13 cellular contexts compared by ENCODE assay signal in genomic region chr19:3187662-3188511, GRCh38. TPM values are rescaled to one million over a fixed set of nuclear protein-coding genes. Genes with fewer than 3 reads are reported as not detected.
DNase-seq lines count a peak whose midpoint lies in the region; ATAC-seq, FAIRE-seq and TF ChIP-seq lines count a peak whose summit lies in the region.
"Had no signal": no experiment of that assay in that cellular context is flagged by ENCODE, and none has a peak within 500 bp of the region (broad histone marks: within the 10 kb centered on the region; RNA-seq: fewer than 3 reads in every experiment).

No MANE protein-coding gene starts in this region.

- TF ChIP-seq POLR2A in upper lobe of left lung (IDR thresholded peaks at IDR 0.05), result no peak

- DNase-seq in stimulated activated naive CD8-positive, alpha-beta T cell treated with anti-CD3 and anti-CD28 coated beads, Interleukin-15, Interleukin-2, amounts not matched to agents 100 U/mL and 50 U/mL, for 24 hours, result no peak
- no peak for DNase-seq in activated CD4-positive, alpha-beta memory T cell treated with anti-CD3 and anti-CD28 coated beads, Interleukin-2, amount 10 ng/mL, durations not matched to agents 7 days and 5 days
- DNase-seq in lower lobe of right lung, result no peak
- peak in 1 of 2 donors; percentile 67 for DNase-seq in upper lobe of left lung
- no peak for DNase-seq in D721Med (ENCODE audit: insufficient read length, low spot score)
- DNase-seq: NCI-H146, upper lobe of right lung had no signal

- no peaks in the 10 kb centered on the region for H3K9me3 Mint-ChIP-seq in stimulated activated naive CD8-positive, alpha-beta T cell treated with anti-CD3 and anti-CD28 coated beads, Interleukin-15, Interleukin-2, amounts not matched to agents 100 ng/mL and 50 ng/mL, for 24 hours
- H3K9me3 Mint-ChIP-seq in activated CD4-positive, alpha-beta memory T cell treated with anti-CD3 and anti-CD28 coated beads, Interleukin-2, amount 10 ng/mL, durations not matched to agents 7 days and 5 days, result no peaks in the 10 kb centered on the region

- H3K36me3 ChIP-seq in lower lobe of right lung, result peaks cover 9% of the 10 kb centered on the region
- H3K36me3 ChIP-seq in upper lobe of left lung, result peaks cover 0 to 15% (median 7%) of the 10 kb centered on the region in 4 donors
- H3K36me3 ChIP-seq: cardiac muscle cell, upper lobe of right lung had no signal

- intact Hi-C loops in lower lobe of right lung (cut with DNase I), result no loop called here

- H3K4me3 ChIP-seq in lower lobe of right lung (peak overlapping the region; percentile 98), upper lobe of left lung (peak overlapping the region in 1 of 4 donors; percentile 80)

- no peaks in the 10 kb centered on the region for H3K9me3 ChIP-seq in lower lobe of right lung
- no peaks in the 10 kb centered on the region for H3K9me3 ChIP-seq in upper lobe of left lung
- H3K9me3 ChIP-seq: upper lobe of right lung had no signal

- no peaks in the 10 kb centered on the region for H3K27me3 ChIP-seq in lower lobe of right lung (ENCODE audit: low read depth)
- no peaks in the 10 kb centered on the region for H3K27me3 ChIP-seq in upper lobe of left lung
- H3K27me3 ChIP-seq: cardiac muscle cell, upper lobe of right lung had no signal

- H3K27ac Mint-ChIP-seq in stimulated activated naive CD8-positive, alpha-beta T cell treated with anti-CD3 and anti-CD28 coated beads, Interleukin-15, Interleukin-2, amounts not matched to agents 100 ng/mL and 50 ng/mL, for 24 hours, result no peak overlapping the region
- peak overlapping the region; percentile 34 for H3K27ac Mint-ChIP-seq in activated CD4-positive, alpha-beta memory T cell treated with anti-CD3 and anti-CD28 coated beads, Interleukin-2, amount 10 ng/mL, durations not matched to agents 7 days and 5 days

- peaks cover 20% of the 10 kb centered on the region for H3K36me3 Mint-ChIP-seq in stimulated activated naive CD8-positive, alpha-beta T cell treated with anti-CD3 and anti-CD28 coated beads, Interleukin-15, Interleukin-2, amounts not matched to agents 100 ng/mL and 50 ng/mL, for 24 hours (ENCODE audit: low read depth)
- peaks cover 30% of the 10 kb centered on the region for H3K36me3 Mint-ChIP-seq in activated CD4-positive, alpha-beta memory T cell treated with anti-CD3 and anti-CD28 coated beads, Interleukin-2, amount 10 ng/mL, durations not matched to agents 7 days and 5 days (ENCODE audit: low read depth)

- H3K27ac ChIP-seq in lower lobe of right lung, result no peak overlapping the region
- H3K27ac ChIP-seq in upper lobe of left lung, result peak overlapping the region in 3 of 4 donors; percentile 54 to 86 (median 78)
- H3K27ac ChIP-seq: cardiac muscle cell, upper lobe of right lung had no signal

- no peak for ATAC-seq in stimulated activated naive CD8-positive, alpha-beta T cell treated with anti-CD3 and anti-CD28 coated beads, Interleukin-15, Interleukin-2, amounts not matched to agents 100 U/mL and 50 U/mL, for 24 hours
- no peak for ATAC-seq in lower lobe of right lung
- ATAC-seq in upper lobe of left lung (ENCODE audit: low FRiP score in 2 of 2), result no peak
- ATAC-seq in GM18519 (IDR thresholded peaks at IDR 0.05; ENCODE audit: low FRiP score, unreplicated experiment), result no peak
- ATAC-seq in esophagus mucosa, result no peak
- ATAC-seq: upper lobe of right lung had no signal

- H3K4me3 Mint-ChIP-seq in stimulated activated naive CD8-positive, alpha-beta T cell treated with anti-CD3 and anti-CD28 coated beads, Interleukin-15, Interleukin-2, amounts not matched to agents 100 ng/mL and 50 ng/mL, for 24 hours, result peak overlapping the region; percentile 96
- peak overlapping the region; percentile 88 for H3K4me3 Mint-ChIP-seq in activated CD4-positive, alpha-beta memory T cell treated with anti-CD3 and anti-CD28 coated beads, Interleukin-2, amount 10 ng/mL, durations not matched to agents 7 days and 5 days

- H3K4me1 Mint-ChIP-seq in stimulated activated naive CD8-positive, alpha-beta T cell treated with anti-CD3 and anti-CD28 coated beads, Interleukin-15, Interleukin-2, amounts not matched to agents 100 ng/mL and 50 ng/mL, for 24 hours (ENCODE audit: low read depth), result peaks cover 57% of the 10 kb centered on the region
- H3K4me1 Mint-ChIP-seq in activated CD4-positive, alpha-beta memory T cell treated with anti-CD3 and anti-CD28 coated beads, Interleukin-2, amount 10 ng/mL, durations not matched to agents 7 days and 5 days, result peaks cover 57% of the 10 kb centered on the region

- POLR2A ChIA-PET in activated CD4-positive, alpha-beta memory T cell treated with anti-CD3 and anti-CD28 coated beads, Interleukin-2, amount 10 ng/mL, durations not matched to agents 7 days and 5 days (lab: Charles Lee), result interaction anchor here (1.0 to 2.4 kb wide), 2 partner anchors 9 to 84 kb away, joined by 4 to 12 read pairs; partner anchors contain the start of gene S1PR4

- TF ChIP-seq CTCF in lower lobe of right lung (IDR thresholded peaks at IDR 0.05) (no peak), upper lobe of left lung (IDR thresholded peaks at IDR 0.05) (no peak), D721Med (IDR thresholded peaks at IDR 0.05; ENCODE audit: insufficient read depth, missing control alignments) (no peak)

- CTCF ChIA-PET in activated CD4-positive, alpha-beta memory T cell treated with anti-CD3 and anti-CD28 coated beads, Interleukin-2, amount 10 ng/mL, durations not matched to agents 7 days and 5 days (lab: Charles Lee), result no interaction called here

- WGBS in upper lobe of left lung, 2 donors, result 83% methylated on average over 25 to 34 of the region's 36 CpGs

- no peak for FAIRE-seq in D721Med (lab: Jason Lieb, UNC)
- FAIRE-seq: GM18507, RCC 7860 had no signal

- no peak for TF ChIP-seq EP300 in upper lobe of left lung (IDR thresholded peaks at IDR 0.05)

- peaks cover 39% of the 10 kb centered on the region for H3K4me1 ChIP-seq in lower lobe of right lung
- H3K4me1 ChIP-seq in upper lobe of left lung, result peaks cover 30 to 47% (median 39%) of the 10 kb centered on the region in 4 donors

- H3K27me3 Mint-ChIP-seq in stimulated activated naive CD8-positive, alpha-beta T cell treated with anti-CD3 and anti-CD28 coated beads, Interleukin-15, Interleukin-2, amounts not matched to agents 100 ng/mL and 50 ng/mL, for 24 hours, result no peaks in the 10 kb centered on the region
- H3K27me3 Mint-ChIP-seq in activated CD4-positive, alpha-beta memory T cell treated with anti-CD3 and anti-CD28 coated beads, Interleukin-2, amount 10 ng/mL, durations not matched to agents 7 days and 5 days, result no peaks in the 10 kb centered on the region

RNA-seq across cellular contexts. Expression of gene NCLN, which starts 2.2 kb away (rescaled TPM):
- 10 to 100 TPM; 49.6 to 52.0 TPM for total RNA-seq in activated CD4-positive, alpha-beta memory T cell treated with anti-CD3 and anti-CD28 coated beads, Interleukin-2, amount 10 ng/mL, durations not matched to agents 7 days and 5 days
- total RNA-seq in lower lobe of right lung, result 68.8 TPM
- 10 to 100 TPM; 35.6 to 87.0 (median 72.5) TPM for total RNA-seq in upper lobe of left lung
- total RNA-seq in esophagus mucosa, result 37.5 TPM

RNA-seq across cellular contexts. Expression of gene S1PR4, which starts 9.3 kb away (rescaled TPM):
- total RNA-seq in activated CD4-positive, alpha-beta memory T cell treated with anti-CD3 and anti-CD28 coated beads, Interleukin-2, amount 10 ng/mL, durations not matched to agents 7 days and 5 days, result 100 to 1,000 TPM; 275 to 280 TPM
- 35.7 TPM for total RNA-seq in lower lobe of right lung
- total RNA-seq in upper lobe of left lung, result 10 to 100 TPM; 19.1 to 41.6 (median 33.7) TPM
- 1.1 TPM for total RNA-seq in esophagus mucosa
- total RNA-seq: cardiac muscle cell had no signal

RNA-seq across cellular contexts. Expression of gene CELF5, which starts 36.6 kb away (rescaled TPM):
- total RNA-seq in activated CD4-positive, alpha-beta memory T cell treated with anti-CD3 and anti-CD28 coated beads, Interleukin-2, amount 10 ng/mL, durations not matched to agents 7 days and 5 days, result under 1 TPM; 0.25 to 0.43 TPM
- total RNA-seq in lower lobe of right lung, result not detected
- under 1 TPM in 2 of 6 donors, not detected in 4; 0.49 to 0.76 TPM for total RNA-seq in upper lobe of left lung
- not detected for total RNA-seq in esophagus mucosa
- total RNA-seq: upper lobe of right lung had no signal

RNA-seq across cellular contexts. Expression of gene GNA15, which starts 52.1 kb away (rescaled TPM):
- total RNA-seq in activated CD4-positive, alpha-beta memory T cell treated with anti-CD3 and anti-CD28 coated beads, Interleukin-2, amount 10 ng/mL, durations not matched to agents 7 days and 5 days, result 100 to 1,000 TPM; 140 TPM
- total RNA-seq in lower lobe of right lung (24.2 TPM), upper lobe of left lung (10 to 100 TPM; 19.0 to 31.4 (median 28.4) TPM), esophagus mucosa (105 TPM)
